ENCODE assay signal across 1 cellular context in the genomic region with DNA sequence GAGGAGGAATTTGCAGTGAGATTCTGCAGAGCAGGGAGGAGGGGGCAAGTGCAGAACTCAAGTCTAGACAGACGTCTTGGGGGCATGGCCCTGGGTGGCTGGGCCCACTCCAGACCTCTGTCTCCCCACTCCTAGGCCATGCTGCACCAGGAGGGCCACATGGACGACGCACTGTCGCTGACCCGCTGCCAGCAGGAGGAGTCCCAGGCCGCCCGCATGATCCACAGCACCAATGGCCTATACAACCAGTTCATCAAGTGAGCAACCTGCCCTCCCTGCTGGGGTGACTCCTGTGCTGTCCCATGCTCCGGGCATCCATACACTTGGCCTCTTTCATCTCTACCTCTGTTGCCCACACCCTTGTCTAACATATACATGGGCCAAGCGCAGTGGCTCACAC.
TF ChIP-seq lines count a peak whose summit lies in the region.

No MANE protein-coding gene starts in this region.

TF ChIP-seq in HepG2, 621 proteins besides CTCF, POLR2A, EP300 and RAD21:
- TF ChIP-seq, protein P1, sequence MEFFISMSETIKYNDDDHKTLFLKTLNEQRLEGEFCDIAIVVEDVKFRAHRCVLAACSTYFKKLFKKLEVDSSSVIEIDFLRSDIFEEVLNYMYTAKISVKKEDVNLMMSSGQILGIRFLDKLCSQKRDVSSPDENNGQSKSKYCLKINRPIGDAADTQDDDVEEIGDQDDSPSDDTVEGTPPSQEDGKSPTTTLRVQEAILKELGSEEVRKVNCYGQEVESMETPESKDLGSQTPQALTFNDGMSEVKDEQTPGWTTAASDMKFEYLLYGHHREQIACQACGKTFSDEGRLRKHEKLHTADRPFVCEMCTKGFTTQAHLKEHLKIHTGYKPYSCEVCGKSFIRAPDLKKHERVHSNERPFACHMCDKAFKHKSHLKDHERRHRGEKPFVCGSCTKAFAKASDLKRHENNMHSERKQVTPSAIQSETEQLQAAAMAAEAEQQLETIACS (CRISPR knock-in tag; IDR thresholded peaks at IDR 0.05), result no peak
- TF ChIP-seq, protein P2, sequence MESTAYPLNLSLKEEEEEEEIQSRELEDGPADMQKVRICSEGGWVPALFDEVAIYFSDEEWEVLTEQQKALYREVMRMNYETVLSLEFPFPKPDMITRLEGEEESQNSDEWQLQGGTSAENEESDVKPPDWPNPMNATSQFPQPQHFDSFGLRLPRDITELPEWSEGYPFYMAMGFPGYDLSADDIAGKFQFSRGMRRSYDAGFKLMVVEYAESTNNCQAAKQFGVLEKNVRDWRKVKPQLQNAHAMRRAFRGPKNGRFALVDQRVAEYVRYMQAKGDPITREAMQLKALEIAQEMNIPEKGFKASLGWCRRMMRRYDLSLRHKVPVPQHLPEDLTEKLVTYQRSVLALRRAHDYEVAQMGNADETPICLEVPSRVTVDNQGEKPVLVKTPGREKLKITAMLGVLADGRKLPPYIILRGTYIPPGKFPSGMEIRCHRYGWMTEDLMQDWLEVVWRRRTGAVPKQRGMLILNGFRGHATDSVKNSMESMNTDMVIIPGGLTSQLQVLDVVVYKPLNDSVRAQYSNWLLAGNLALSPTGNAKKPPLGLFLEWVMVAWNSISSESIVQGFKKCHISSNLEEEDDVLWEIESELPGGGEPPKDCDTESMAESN (CRISPR knock-in tag; conservative IDR thresholded peaks at IDR 0.05), result no peak
- TF ChIP-seq, protein P3, sequence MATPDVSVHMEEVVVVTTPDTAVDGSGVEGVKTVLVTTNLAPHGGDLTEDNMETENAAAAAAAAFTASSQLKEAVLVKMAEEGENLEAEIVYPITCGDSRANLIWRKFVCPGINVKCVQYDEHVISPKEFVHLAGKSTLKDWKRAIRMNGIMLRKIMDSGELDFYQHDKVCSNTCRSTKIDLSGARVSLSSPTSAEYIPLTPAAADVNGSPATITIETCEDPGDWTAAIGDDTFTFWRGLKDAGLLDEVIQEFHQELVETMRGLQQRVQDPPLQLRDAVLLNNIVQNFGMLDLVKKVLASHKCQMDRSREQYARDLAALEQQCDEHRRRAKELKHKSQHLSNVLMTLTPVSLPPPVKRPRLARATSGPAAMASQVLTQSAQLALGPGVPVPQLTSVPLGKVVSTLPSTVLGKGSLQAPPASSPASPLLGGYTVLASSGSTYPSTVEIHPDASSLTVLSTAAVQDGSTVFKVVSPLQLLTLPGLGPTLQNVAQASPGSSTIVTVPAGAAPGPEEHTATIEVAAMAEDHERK (CRISPR knock-in tag; IDR thresholded peaks at IDR 0.05; ENCODE audit: low read depth), result no peak
- TF ChIP-seq ZNF781 (CRISPR knock-in tag; IDR thresholded peaks at IDR 0.05; ENCODE audit: borderline replicate concordance, not compliant biosample characterization), result no peak
- TF ChIP-seq RXRB (CRISPR knock-in tag; IDR thresholded peaks at IDR 0.05; ENCODE audit: borderline replicate concordance), result no peak
TF ChIP-seq in HepG2: peak in this region for 0.
